1 cellular context compared by ENCODE assay signal in the genomic region with DNA sequence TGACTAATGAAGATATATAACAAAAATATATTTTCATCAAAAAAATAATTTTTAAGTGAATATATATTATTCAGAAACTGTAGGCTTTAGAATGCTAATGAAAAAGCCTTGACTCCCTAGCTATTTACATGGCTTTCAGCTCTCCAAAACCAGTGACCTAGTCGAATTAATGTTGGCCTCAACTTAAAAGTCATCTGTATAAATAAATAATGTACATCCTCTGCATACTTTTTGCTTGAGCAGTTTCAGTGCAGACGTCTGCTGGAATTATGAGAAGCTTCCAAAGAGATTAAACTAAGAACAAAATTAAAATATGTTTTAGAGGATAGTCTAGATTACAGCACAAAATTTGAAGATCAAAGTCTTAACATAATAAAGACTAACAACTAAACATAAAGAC.
TF ChIP-seq lines count a peak whose summit lies in the region.

No MANE protein-coding gene starts in this region.

TF ChIP-seq in SK-N-SH treated with all-trans-retinoic acid at 6 μM for 48 hours, 23 proteins besides CTCF, POLR2A, EP300 and RAD21 (continued from another document):
- TF ChIP-seq, protein P1, sequence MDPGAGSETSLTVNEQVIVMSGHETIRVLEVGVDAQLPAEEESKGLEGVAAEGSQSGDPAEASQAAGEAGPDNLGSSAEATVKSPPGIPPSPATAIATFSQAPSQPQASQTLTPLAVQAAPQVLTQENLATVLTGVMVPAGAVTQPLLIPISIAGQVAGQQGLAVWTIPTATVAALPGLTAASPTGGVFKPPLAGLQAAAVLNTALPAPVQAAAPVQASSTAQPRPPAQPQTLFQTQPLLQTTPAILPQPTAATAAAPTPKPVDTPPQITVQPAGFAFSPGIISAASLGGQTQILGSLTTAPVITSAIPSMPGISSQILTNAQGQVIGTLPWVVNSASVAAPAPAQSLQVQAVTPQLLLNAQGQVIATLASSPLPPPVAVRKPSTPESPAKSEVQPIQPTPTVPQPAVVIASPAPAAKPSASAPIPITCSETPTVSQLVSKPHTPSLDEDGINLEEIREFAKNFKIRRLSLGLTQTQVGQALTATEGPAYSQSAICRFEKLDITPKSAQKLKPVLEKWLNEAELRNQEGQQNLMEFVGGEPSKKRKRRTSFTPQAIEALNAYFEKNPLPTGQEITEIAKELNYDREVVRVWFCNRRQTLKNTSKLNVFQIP (CRISPR knock-in tag; IDR thresholded peaks at IDR 0.05; ENCODE audit: borderline replicate concordance, low read depth) = no peak
- TF ChIP-seq GLIS3 (CRISPR knock-in tag; IDR thresholded peaks at IDR 0.05) = no peak
- TF ChIP-seq TCF4 (CRISPR knock-in tag; IDR thresholded peaks at IDR 0.05; ENCODE audit: borderline replicate concordance) = no peak
- no peak for TF ChIP-seq CSRNP3 (CRISPR knock-in tag; IDR thresholded peaks at IDR 0.05)
- TF ChIP-seq OSR1 (CRISPR knock-in tag; IDR thresholded peaks at IDR 0.05) = no peak
- TF ChIP-seq CSDC2 (CRISPR knock-in tag; IDR thresholded peaks at IDR 0.05) = no peak
- TF ChIP-seq ZNF8 (CRISPR knock-in tag; IDR thresholded peaks at IDR 0.05) = no peak
